In genomic region chr1:200129480-200129879, GRCh38 we compare ENCODE assay signal across 12 cellular contexts.
DNase-seq lines count a peak whose midpoint lies in the region; ATAC-seq and TF ChIP-seq lines count a peak whose summit lies in the region.
"Had no signal": no experiment of that assay in that cellular context is flagged by ENCODE, and none has a peak within 500 bp of the region (broad histone marks: within the 10 kb centered on the region; RNA-seq: fewer than 3 reads in every experiment).

No MANE protein-coding gene starts in this region.

- H3K9me3 ChIP-seq in spleen, result no peaks in the 10 kb centered on the region
- H3K9me3 ChIP-seq: pancreas had no signal

- TF ChIP-seq CTCF in activated B cell treated with CpG ODN at 0.5 μM for 24 hours (IDR thresholded peaks at IDR 0.05) (no peak), nephron progenitor cell (IDR thresholded peaks at IDR 0.05) (no peak), omental fat pad (IDR thresholded peaks at IDR 0.05) (no peak), spleen (IDR thresholded peaks at IDR 0.05 in 8 of 11, conservative IDR thresholded peaks at IDR 0.05 in 3 of 11) (no peak)

- DNase-seq in activated CD4-positive, CD25-positive, alpha-beta regulatory T cell treated with anti-CD3 and anti-CD28 coated beads, Interleukin-2, amount 50 U/mL, for 72 hours, result no peak
- DNase-seq in HEK293T (ENCODE audit: extremely low spot score) (no peak), activated B cell treated with CpG ODN at 0.5 μM for 24 hours (no peak), nephron progenitor cell (no peak), omental fat pad (ENCODE audit: low spot score) (no peak), spleen (no peak)
- no peak for DNase-seq in stimulated activated CD4-positive, alpha-beta T cell treated with anti-CD3 and anti-CD28 coated beads, Interleukin-1b, Interleukin-23, amount 100 ng/mL, for 48 hours
- DNase-seq: hippocampal formation, MV-4-11, pancreas had no signal

- H3K4me1 Mint-ChIP-seq in activated B cell treated with CpG ODN at 0.5 μM for 24 hours (peaks cover 19% of the 10 kb centered on the region), nephron progenitor cell (peaks cover 25% of the 10 kb centered on the region)

- no peaks in the 10 kb centered on the region for H3K36me3 ChIP-seq in spleen

- CTCF ChIA-PET in HEK293T (lab: Yijun Ruan, JAX), result no interaction called here
- CTCF ChIA-PET in activated B cell treated with CpG ODN at 0.5 μM for 24 hours (lab: Charles Lee), result no interaction called here

- POLR2A ChIA-PET in HEK293T (lab: Yijun Ruan, JAX) (no interaction called here), activated B cell treated with CpG ODN at 0.5 μM for 24 hours (lab: Charles Lee) (no interaction called here)

- intact Hi-C loops in activated B cell treated with CpG ODN at 0.5 μM for 24 hours (cut with micrococcal nuclease) (no loop called here), spleen (cut with DNase I; ENCODE audit: low total_unique reads) (no loop called here)

- 17 to 39% (median 21%) methylated on average over 3 of the region's 3 CpGs for WGBS in spleen, 5 donors

- H3K4me3 Mint-ChIP-seq in activated B cell treated with CpG ODN at 0.5 μM for 24 hours (no peak overlapping the region), nephron progenitor cell (no peak overlapping the region)

- H3K27ac ChIP-seq in spleen, result no peak overlapping the region

- H3K27me3 Mint-ChIP-seq in activated B cell treated with CpG ODN at 0.5 μM for 24 hours (peaks cover 2% of the 10 kb centered on the region), nephron progenitor cell (ENCODE audit: low read depth, poor library complexity) (no peaks in the 10 kb centered on the region)

- H3K36me3 Mint-ChIP-seq in activated B cell treated with CpG ODN at 0.5 μM for 24 hours (ENCODE audit: low read depth) (no peaks in the 10 kb centered on the region), nephron progenitor cell (ENCODE audit: low read depth) (no peaks in the 10 kb centered on the region)

- H3K4me1 ChIP-seq in spleen, result peaks cover 0 to 23% (median 5%) of the 10 kb centered on the region in 6 donors

- H3K27ac Mint-ChIP-seq in activated B cell treated with CpG ODN at 0.5 μM for 24 hours, result no peak overlapping the region
- peak overlapping the region; percentile 22 for H3K27ac Mint-ChIP-seq in nephron progenitor cell

- TF ChIP-seq POLR2A in spleen (IDR thresholded peaks at IDR 0.05), result no peak

- no peaks in the 10 kb centered on the region for H3K27me3 ChIP-seq in spleen (replicated peaks in 1 of 7)
- H3K27me3 ChIP-seq: pancreas had no signal

- no peaks in the 10 kb centered on the region for H3K9me3 Mint-ChIP-seq in activated B cell treated with CpG ODN at 0.5 μM for 24 hours
- H3K9me3 Mint-ChIP-seq in nephron progenitor cell, result no peaks in the 10 kb centered on the region

- peak; percentile 38 to 72 for ATAC-seq in activated CD4-positive, CD25-positive, alpha-beta regulatory T cell treated with anti-CD3 and anti-CD28 coated beads, Interleukin-2, amount 50 U/mL, for 24 hours
- peak; percentile 31 for ATAC-seq in activated B cell treated with CpG ODN at 0.5 μM for 24 hours (ENCODE audit: low read depth)
- no peak for ATAC-seq in omental fat pad (ENCODE audit: low FRiP score)
- ATAC-seq: Right ventricle myocardium inferior had no signal

- H3K4me3 ChIP-seq in spleen, result no peak overlapping the region
- H3K4me3 ChIP-seq: pancreas had no signal

TF ChIP-seq in HEK293T, 16 proteins besides CTCF, POLR2A, EP300 and RAD21:
- TF ChIP-seq ZNF384 (IDR thresholded peaks at IDR 0.05) (no peak), PKNOX1 (IDR thresholded peaks at IDR 0.05) (peak; percentile 60; the same call in 1 of the 2 replicates)
